Comparison of ENCODE assay signal across 8 cellular contexts in genomic region chr22:32050678-32051515, GRCh38. TPM values are rescaled to one million over a fixed set of nuclear protein-coding genes. Genes with fewer than 3 reads are reported as not detected.
DNase-seq lines count a peak whose midpoint lies in the region; ATAC-seq lines count a peak whose summit lies in the region.

No MANE protein-coding gene starts in this region.

- intact Hi-C loops in Right ventricle myocardium inferior (cut with DNase I) = no loop called here
- intact Hi-C loops in cardiac septum (cut with DNase I) = no loop called here

- DNase-seq in Right ventricle myocardium inferior (ENCODE audit: missing footprints) = no peak
- DNase-seq in cardiac septum (ENCODE audit: low spot score) = no peak
- DNase-seq in OCI-M1 (lab: John Stamatoyannopoulos, UW) = peak; percentile 74
- DNase-seq in activated T-helper 9 cell treated with anti-CD3 and anti-CD28 coated beads, Interleukin-2, amount 50 U/mL, for 16 hours (ENCODE audit: low read depth) = peak; percentile 58
- DNase-seq in iPS DF 19.7 (ENCODE audit: low read depth, low spot score) = peak; percentile 30
- DNase-seq in stimulated activated CD8-positive, alpha-beta memory T cell treated with anti-CD3 and anti-CD28 coated beads, Interleukin-12 subunit alpha, Interleukin-12 subunit beta, amount 100 ng/mL, for 4 hours (ENCODE audit: low read depth) = peak; percentile 8
- no peak for DNase-seq in middle frontal gyrus (ENCODE audit: extremely low spot score, low spot score)
- DNase-seq in NCI-H1417 treated with DMSO at 0.1 percent for 48 hours (lab: John Stamatoyannopoulos, UW) = no peak

- peak; percentile 72 for ATAC-seq in Right ventricle myocardium inferior

RNA-seq across cellular contexts. Expression of gene SLC5A1, which starts 7.8 kb away (rescaled TPM):
- total RNA-seq in Right ventricle myocardium inferior (213 TPM), cardiac septum (28.4 TPM)

Comparison
In these comparisons a context has a peak if more than half of its experiments do, and no peak if none do; other contexts are left out.
1. DNase-seq: peak in OCI-M1 (single experiment), activated T-helper 9 cell treated with anti-CD3 and anti-CD28 coated beads, Interleukin-2, amount 50 U/mL, for 16 hours (single experiment), iPS DF 19.7 (single experiment) and stimulated activated CD8-positive, alpha-beta memory T cell treated with anti-CD3 and anti-CD28 coated beads, Interleukin-12 subunit alpha, Interleukin-12 subunit beta, amount 100 ng/mL, for 4 hours (single experiment); none in Right ventricle myocardium inferior (single experiment), cardiac septum (single experiment), middle frontal gyrus (single experiment) and NCI-H1417 treated with DMSO at 0.1 percent for 48 hours (single experiment).